Comparison of ENCODE assay signal across 1 cellular context in the genomic region with DNA sequence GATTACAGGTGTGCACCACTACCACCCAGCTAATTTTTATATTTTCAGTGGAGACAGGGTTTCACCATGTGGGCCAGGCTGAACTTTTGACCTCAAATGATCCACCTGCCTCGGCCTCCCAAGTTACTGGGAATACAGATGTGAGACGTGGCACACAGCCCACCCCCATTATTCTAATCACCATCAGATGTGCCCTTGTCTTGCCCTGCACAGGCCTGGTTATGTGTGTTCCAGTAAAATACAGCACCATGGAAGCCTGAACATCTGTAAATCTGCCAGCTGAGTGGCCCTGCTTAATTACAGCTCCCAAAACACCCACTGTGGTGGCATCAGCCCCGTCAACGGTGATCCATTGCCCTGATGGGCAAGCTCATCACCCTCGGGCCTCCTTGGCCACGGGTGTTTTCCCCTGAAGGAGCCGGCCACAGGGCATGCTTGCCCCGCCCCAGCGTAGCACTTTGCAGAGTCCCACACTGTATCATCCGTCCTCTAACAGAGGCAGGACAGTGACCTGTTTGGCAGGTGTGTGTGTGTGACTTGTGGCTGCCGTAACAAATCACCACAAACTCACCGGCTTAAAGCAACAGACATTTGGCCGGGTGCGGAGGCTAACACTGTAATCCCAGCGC.
A peak's percentile ranks its signal among the peaks of the same experiment; 100 is the strongest.
TF ChIP-seq lines count a peak whose summit lies in the region.

No MANE protein-coding gene starts in this region.

TF ChIP-seq in SK-N-SH, 30 proteins besides CTCF, POLR2A, EP300 and RAD21 (continued from another document):
- TF ChIP-seq, protein P1, sequence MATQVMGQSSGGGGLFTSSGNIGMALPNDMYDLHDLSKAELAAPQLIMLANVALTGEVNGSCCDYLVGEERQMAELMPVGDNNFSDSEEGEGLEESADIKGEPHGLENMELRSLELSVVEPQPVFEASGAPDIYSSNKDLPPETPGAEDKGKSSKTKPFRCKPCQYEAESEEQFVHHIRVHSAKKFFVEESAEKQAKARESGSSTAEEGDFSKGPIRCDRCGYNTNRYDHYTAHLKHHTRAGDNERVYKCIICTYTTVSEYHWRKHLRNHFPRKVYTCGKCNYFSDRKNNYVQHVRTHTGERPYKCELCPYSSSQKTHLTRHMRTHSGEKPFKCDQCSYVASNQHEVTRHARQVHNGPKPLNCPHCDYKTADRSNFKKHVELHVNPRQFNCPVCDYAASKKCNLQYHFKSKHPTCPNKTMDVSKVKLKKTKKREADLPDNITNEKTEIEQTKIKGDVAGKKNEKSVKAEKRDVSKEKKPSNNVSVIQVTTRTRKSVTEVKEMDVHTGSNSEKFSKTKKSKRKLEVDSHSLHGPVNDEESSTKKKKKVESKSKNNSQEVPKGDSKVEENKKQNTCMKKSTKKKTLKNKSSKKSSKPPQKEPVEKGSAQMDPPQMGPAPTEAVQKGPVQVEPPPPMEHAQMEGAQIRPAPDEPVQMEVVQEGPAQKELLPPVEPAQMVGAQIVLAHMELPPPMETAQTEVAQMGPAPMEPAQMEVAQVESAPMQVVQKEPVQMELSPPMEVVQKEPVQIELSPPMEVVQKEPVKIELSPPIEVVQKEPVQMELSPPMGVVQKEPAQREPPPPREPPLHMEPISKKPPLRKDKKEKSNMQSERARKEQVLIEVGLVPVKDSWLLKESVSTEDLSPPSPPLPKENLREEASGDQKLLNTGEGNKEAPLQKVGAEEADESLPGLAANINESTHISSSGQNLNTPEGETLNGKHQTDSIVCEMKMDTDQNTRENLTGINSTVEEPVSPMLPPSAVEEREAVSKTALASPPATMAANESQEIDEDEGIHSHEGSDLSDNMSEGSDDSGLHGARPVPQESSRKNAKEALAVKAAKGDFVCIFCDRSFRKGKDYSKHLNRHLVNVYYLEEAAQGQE (IDR thresholded peaks at IDR 0.05; ENCODE audit: low read depth, low read length), result no peak
- TF ChIP-seq, protein P2, sequence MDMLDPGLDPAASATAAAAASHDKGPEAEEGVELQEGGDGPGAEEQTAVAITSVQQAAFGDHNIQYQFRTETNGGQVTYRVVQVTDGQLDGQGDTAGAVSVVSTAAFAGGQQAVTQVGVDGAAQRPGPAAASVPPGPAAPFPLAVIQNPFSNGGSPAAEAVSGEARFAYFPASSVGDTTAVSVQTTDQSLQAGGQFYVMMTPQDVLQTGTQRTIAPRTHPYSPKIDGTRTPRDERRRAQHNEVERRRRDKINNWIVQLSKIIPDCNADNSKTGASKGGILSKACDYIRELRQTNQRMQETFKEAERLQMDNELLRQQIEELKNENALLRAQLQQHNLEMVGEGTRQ (IDR thresholded peaks at IDR 0.05; ENCODE audit: borderline replicate concordance, low read depth, low read length), result no peak
- peak; percentile 92 for TF ChIP-seq RCOR1 (IDR thresholded peaks at IDR 0.05; ENCODE audit: low read length)
- peak; percentile 77 for TF ChIP-seq CHD2 (IDR thresholded peaks at IDR 0.05; ENCODE audit: low read length, partially characterized antibody)
